In genomic region chr9:137128158-137129088, GRCh38 we compare ENCODE assay signal across 1 cellular context.
TF ChIP-seq lines count a peak whose summit lies in the region.

No MANE protein-coding gene starts in this region.

TF ChIP-seq in H1, 55 proteins besides CTCF, POLR2A, EP300 and RAD21:
- no peak for TF ChIP-seq CREB1 (IDR thresholded peaks at IDR 0.05)
- no peak for TF ChIP-seq SP1 (IDR thresholded peaks at IDR 0.05; ENCODE audit: low read depth, low read length)
- no peak for TF ChIP-seq HDAC2 (IDR thresholded peaks at IDR 0.05; ENCODE audit: borderline replicate concordance in 1 of 2, low read depth in 2 of 2, low read length in 2 of 2)
- TF ChIP-seq TBP (IDR thresholded peaks at IDR 0.05; ENCODE audit: low read depth, low read length), result no peak
- no peak for TF ChIP-seq BCL11A (IDR thresholded peaks at IDR 0.05; ENCODE audit: low read depth in 2 of 2, low read length in 2 of 2)
- TF ChIP-seq CHD2 (IDR thresholded peaks at IDR 0.05; ENCODE audit: low read length), result no peak
- no peak for TF ChIP-seq SP4 (IDR thresholded peaks at IDR 0.05; ENCODE audit: low read length)
- no peak for TF ChIP-seq RXRA (IDR thresholded peaks at IDR 0.05; ENCODE audit: insufficient read depth, low read depth, low read length)
- TF ChIP-seq PHF8 (conservative IDR thresholded peaks at IDR 0.05; ENCODE audit: low read depth, low read length), result no peak
- no peak for TF ChIP-seq CBX5 (IDR thresholded peaks at IDR 0.05; ENCODE audit: low read depth, low read length)
- TF ChIP-seq USF2 (IDR thresholded peaks at IDR 0.05; ENCODE audit: low read length), result no peak
- TF ChIP-seq SRF (IDR thresholded peaks at IDR 0.05; ENCODE audit: low read depth, low read length), result no peak
- TF ChIP-seq CEBPB (IDR thresholded peaks at IDR 0.05; ENCODE audit: low read depth, low read length), result no peak
- no peak for TF ChIP-seq SIX5 (IDR thresholded peaks at IDR 0.05; ENCODE audit: low read depth, low read length)
